1 cellular context compared by ENCODE assay signal in genomic region chr7:102890971-102891692, GRCh38.
TF ChIP-seq lines count a peak whose summit lies in the region.

No MANE protein-coding gene starts in this region.

TF ChIP-seq in K562, 482 proteins besides CTCF, POLR2A, EP300 and RAD21:
- TF ChIP-seq MAFG (tag; conservative IDR thresholded peaks at IDR 0.05) (no peak), CREB1 (IDR thresholded peaks at IDR 0.05) (no peak), CREB1 (CRISPR knock-in tag; IDR thresholded peaks at IDR 0.05) (0 out of 2 replicates have a peak, but pooled peaks have one; percentile 9), LARP7 (IDR thresholded peaks at IDR 0.05) (no peak), FOSL1 (tag; conservative IDR thresholded peaks at IDR 0.05) (peak; percentile 13; the same call in 1 of the 2 replicates), RCOR1 (IDR thresholded peaks at IDR 0.05; ENCODE audit: borderline replicate concordance in 1 of 2, low read depth in 2 of 2, low read length in 2 of 2) (no peak)
